Comparison of ENCODE assay signal across 1 cellular context in the genomic region with DNA sequence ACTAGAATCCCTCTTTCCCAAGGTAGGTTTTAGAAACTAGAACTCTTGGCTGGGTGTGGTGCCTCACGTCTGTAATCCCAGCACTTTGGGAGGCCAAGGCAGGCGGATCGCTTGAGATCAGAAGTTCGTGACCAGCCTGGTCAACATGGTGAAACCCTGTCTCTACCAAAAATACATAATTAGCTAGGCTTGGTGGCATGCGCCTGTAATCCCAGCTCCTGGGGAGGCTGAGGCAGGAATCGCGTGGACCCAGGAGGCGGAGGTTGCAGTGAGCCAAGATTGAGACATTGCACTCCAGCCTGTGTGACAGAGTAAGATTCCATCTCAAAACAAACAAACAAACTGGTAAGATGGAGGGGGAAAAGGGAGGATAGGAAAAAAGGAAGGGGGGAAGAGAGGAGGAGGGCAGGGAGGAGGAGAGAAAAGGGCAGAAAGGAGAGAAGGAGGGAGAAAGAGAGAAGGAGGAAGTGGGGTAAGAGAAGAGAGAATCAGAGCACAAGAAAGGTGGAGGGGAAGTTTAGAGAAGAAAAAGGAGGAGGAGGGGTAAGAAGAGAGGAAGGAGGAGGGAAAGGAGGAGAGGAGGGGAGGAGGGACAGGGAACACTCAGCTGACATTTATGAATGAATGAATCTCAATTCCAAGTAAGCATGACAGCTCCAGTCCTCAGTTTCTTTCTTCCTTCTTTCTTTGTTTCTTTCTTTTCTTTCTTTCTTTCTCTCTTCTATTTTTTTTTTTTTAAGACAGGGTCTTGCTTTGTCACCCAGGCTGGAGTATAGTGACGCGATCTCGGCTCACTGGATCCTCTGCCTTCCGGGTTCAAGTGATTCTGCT.
TF ChIP-seq lines count a peak whose summit lies in the region.

No MANE protein-coding gene starts in this region.

TF ChIP-seq in K562, 482 proteins besides CTCF, POLR2A, EP300 and RAD21 (continued from another document):
- TF ChIP-seq CREB3L1 (IDR thresholded peaks at IDR 0.05; ENCODE audit: borderline replicate concordance, low read depth) = no peak
- TF ChIP-seq ZBTB5 (IDR thresholded peaks at IDR 0.05) = 0 out of 2 replicates have a peak, but pooled peaks have one; percentile 21
- TF ChIP-seq, protein P1, sequence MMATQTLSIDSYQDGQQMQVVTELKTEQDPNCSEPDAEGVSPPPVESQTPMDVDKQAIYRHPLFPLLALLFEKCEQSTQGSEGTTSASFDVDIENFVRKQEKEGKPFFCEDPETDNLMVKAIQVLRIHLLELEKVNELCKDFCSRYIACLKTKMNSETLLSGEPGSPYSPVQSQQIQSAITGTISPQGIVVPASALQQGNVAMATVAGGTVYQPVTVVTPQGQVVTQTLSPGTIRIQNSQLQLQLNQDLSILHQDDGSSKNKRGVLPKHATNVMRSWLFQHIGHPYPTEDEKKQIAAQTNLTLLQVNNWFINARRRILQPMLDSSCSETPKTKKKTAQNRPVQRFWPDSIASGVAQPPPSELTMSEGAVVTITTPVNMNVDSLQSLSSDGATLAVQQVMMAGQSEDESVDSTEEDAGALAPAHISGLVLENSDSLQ (IDR thresholded peaks at IDR 0.05) = peak; percentile 49
- peak; percentile 65 for TF ChIP-seq ARHGAP35 (IDR thresholded peaks at IDR 0.05; ENCODE audit: partially characterized antibody)
- 0 out of 2 replicates have a peak, but pooled peaks have one; percentile 58 for TF ChIP-seq HDGF (IDR thresholded peaks at IDR 0.05)
- no peak for TF ChIP-seq HNRNPH1 (optimal IDR thresholded peaks at IDR 0.05; ENCODE audit: low read depth, low read length)
- 0 out of 2 replicates have a peak, but pooled peaks have one; percentile 53 for TF ChIP-seq LARP7 (IDR thresholded peaks at IDR 0.05)
- TF ChIP-seq ZBTB34 (CRISPR knock-in tag; IDR thresholded peaks at IDR 0.05) = no peak
- TF ChIP-seq, protein P2, sequence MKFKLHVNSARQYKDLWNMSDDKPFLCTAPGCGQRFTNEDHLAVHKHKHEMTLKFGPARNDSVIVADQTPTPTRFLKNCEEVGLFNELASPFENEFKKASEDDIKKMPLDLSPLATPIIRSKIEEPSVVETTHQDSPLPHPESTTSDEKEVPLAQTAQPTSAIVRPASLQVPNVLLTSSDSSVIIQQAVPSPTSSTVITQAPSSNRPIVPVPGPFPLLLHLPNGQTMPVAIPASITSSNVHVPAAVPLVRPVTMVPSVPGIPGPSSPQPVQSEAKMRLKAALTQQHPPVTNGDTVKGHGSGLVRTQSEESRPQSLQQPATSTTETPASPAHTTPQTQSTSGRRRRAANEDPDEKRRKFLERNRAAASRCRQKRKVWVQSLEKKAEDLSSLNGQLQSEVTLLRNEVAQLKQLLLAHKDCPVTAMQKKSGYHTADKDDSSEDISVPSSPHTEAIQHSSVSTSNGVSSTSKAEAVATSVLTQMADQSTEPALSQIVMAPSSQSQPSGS (CRISPR knock-in tag; IDR thresholded peaks at IDR 0.05) = no peak
- TF ChIP-seq CEBPG (CRISPR knock-in tag; IDR thresholded peaks at IDR 0.05) = no peak
- TF ChIP-seq CEBPG (tag; conservative IDR thresholded peaks at IDR 0.05 in 1 of 2, IDR thresholded peaks at IDR 0.05 in 1 of 2) = no peak
- no peak for TF ChIP-seq ZNF212 (CRISPR knock-in tag; IDR thresholded peaks at IDR 0.05)
- TF ChIP-seq, protein P3, sequence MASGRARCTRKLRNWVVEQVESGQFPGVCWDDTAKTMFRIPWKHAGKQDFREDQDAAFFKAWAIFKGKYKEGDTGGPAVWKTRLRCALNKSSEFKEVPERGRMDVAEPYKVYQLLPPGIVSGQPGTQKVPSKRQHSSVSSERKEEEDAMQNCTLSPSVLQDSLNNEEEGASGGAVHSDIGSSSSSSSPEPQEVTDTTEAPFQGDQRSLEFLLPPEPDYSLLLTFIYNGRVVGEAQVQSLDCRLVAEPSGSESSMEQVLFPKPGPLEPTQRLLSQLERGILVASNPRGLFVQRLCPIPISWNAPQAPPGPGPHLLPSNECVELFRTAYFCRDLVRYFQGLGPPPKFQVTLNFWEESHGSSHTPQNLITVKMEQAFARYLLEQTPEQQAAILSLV (tag; IDR thresholded peaks at IDR 0.05) = no peak
- peak; percentile 94 for TF ChIP-seq ZNF263 (CRISPR knock-in tag; IDR thresholded peaks at IDR 0.05; ENCODE audit: borderline replicate concordance)
- TF ChIP-seq NCOA1 (IDR thresholded peaks at IDR 0.05; ENCODE audit: low read depth) = no peak
- TF ChIP-seq EGR1 (conservative IDR thresholded peaks at IDR 0.05) = no peak
- no peak for TF ChIP-seq YBX1 (IDR thresholded peaks at IDR 0.05)
- TF ChIP-seq, protein P4, sequence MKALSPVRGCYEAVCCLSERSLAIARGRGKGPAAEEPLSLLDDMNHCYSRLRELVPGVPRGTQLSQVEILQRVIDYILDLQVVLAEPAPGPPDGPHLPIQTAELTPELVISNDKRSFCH (CRISPR knock-in tag; IDR thresholded peaks at IDR 0.05) = no peak
- TF ChIP-seq, protein P4 (tag; IDR thresholded peaks at IDR 0.05) = no peak
- no peak for TF ChIP-seq FOSL1 (tag; conservative IDR thresholded peaks at IDR 0.05)
- TF ChIP-seq ZNF239 (CRISPR knock-in tag; IDR thresholded peaks at IDR 0.05) = no peak
- peak; percentile 30; the same call in 1 of the 2 replicates for TF ChIP-seq BCOR (IDR thresholded peaks at IDR 0.05)
- peak; percentile 90; the same call in 1 of the 2 replicates for TF ChIP-seq GATAD2A (IDR thresholded peaks at IDR 0.05)
- TF ChIP-seq RFX5 (IDR thresholded peaks at IDR 0.05; ENCODE audit: low read depth, low read length) = no peak
- TF ChIP-seq ZNF589 (CRISPR knock-in tag; IDR thresholded peaks at IDR 0.05; ENCODE audit: low read depth) = no peak
- no peak for TF ChIP-seq ZNF224 (CRISPR knock-in tag; IDR thresholded peaks at IDR 0.05)
- TF ChIP-seq THRB (CRISPR knock-in tag; conservative IDR thresholded peaks at IDR 0.05) = peak; percentile 79; the same call in 1 of the 2 replicates
- TF ChIP-seq ZNF12 (CRISPR knock-in tag; IDR thresholded peaks at IDR 0.05) = no peak
- TF ChIP-seq FOXA3 (CRISPR knock-in tag; conservative IDR thresholded peaks at IDR 0.05 in 1 of 2, IDR thresholded peaks at IDR 0.05 in 1 of 2) = 0 out of 4 replicates have a peak, but pooled peaks of 1 of the 2 experiments have one; percentile 21
- TF ChIP-seq MTA2 (IDR thresholded peaks at IDR 0.05; ENCODE audit: low read depth) = peak; percentile 39; the same call in 1 of the 2 replicates
- TF ChIP-seq ZNF23 (CRISPR knock-in tag; IDR thresholded peaks at IDR 0.05) = no peak
- no peak for TF ChIP-seq KDM4B (IDR thresholded peaks at IDR 0.05; ENCODE audit: borderline replicate concordance in 2 of 2, low read depth in 1 of 2)
- TF ChIP-seq E2F6 (IDR thresholded peaks at IDR 0.05; ENCODE audit: borderline replicate concordance in 1 of 2, extremely low read depth in 1 of 2, insufficient read depth in 1 of 2, insufficient read length in 1 of 2, low read depth in 1 of 2, low read length in 1 of 2, poor library complexity in 1 of 2, severe bottlenecking in 1 of 2) = no peak
